9 cellular contexts compared by ENCODE assay signal in the genomic region with DNA sequence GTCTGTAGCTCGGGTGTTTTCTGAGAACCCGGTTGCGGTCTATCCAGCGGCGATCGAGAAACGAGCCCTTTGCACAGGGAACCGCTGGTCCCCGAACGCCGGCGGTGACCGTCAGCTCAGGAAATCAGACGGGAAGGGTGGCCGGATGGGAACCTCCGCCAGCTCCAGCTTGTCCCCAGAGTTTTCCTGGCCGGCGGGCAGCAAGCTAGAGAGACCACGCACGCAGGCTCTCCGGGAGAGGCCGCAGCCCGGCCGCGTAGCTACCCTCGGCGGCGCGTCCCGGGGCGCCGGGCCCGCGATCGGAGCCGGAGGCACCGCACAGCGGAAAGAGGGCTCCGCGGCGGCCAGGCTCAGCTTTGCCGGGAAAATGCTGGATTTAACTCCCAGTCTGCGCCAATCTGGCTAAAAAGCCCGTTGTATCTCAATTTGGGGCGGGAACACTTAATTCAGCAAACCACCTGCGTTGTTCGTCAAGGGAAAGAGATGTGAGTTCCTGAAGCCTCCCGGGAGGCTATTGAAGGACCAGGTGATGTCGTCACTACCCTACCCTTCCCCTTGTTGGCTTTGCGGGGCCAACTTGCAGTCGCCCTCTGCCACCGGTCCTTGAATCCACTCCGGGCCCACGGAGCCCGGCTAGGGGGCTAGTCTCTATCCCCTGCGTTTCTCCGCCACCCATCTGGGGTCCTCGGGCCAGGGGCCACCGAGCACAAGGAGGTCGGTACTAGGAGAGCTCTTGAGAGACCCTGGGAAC. TPM values are rescaled to one million over a fixed set of nuclear protein-coding genes. Genes with fewer than 3 reads are reported as not detected.
DNase-seq lines count a peak whose midpoint lies in the region; ATAC-seq and TF ChIP-seq lines count a peak whose summit lies in the region.
"Had no signal": no experiment of that assay in that cellular context is flagged by ENCODE, and none has a peak within 500 bp of the region (broad histone marks: within the 10 kb centered on the region; RNA-seq: fewer than 3 reads in every experiment).

No MANE protein-coding gene starts in this region.

- H3K4me3 ChIP-seq in SJSA1: peak overlapping the region; percentile 27
- peak overlapping the region; percentile 38 for H3K4me3 ChIP-seq in colonic mucosa

- peak; percentile 67 for DNase-seq in DMS 273 (lab: John Stamatoyannopoulos, UW; ENCODE audit: unreplicated experiment)
- DNase-seq in DMS 273 treated with DMSO at 0.1 percent for 48 hours (lab: John Stamatoyannopoulos, UW): no peak
- DNase-seq in SJSA1 (ENCODE audit: low read depth in 1 of 2, low spot score in 2 of 2): no peak
- peak; percentile 31 for DNase-seq in colonic mucosa
- DNase-seq in left kidney (ENCODE audit: low read depth, low spot score): peak; percentile 69
- DNase-seq in stimulated activated CD8-positive, alpha-beta memory T cell treated with anti-CD3 and anti-CD28 coated beads, Interleukin-4, amount 100 ng/mL, for 48 hours: peak; percentile 47
- no peak for DNase-seq in globus pallidus (ENCODE audit: low spot score)

- H3K27ac ChIP-seq in SJSA1 (no peak overlapping the region), colonic mucosa (peak overlapping the region; percentile 45)
- H3K27ac ChIP-seq: 22Rv1 had no signal

- H3K36me3 ChIP-seq in SJSA1: no peaks in the 10 kb centered on the region
- no peaks in the 10 kb centered on the region for H3K36me3 ChIP-seq in colonic mucosa

- no peaks in the 10 kb centered on the region for H3K9me3 ChIP-seq in SJSA1 (replicated peaks)
- no peaks in the 10 kb centered on the region for H3K9me3 ChIP-seq in colonic mucosa

- H3K4me1 ChIP-seq in SJSA1 (replicated peaks): peaks cover 36% of the 10 kb centered on the region
- H3K4me1 ChIP-seq in colonic mucosa: no peaks in the 10 kb centered on the region

- ATAC-seq in GM18873 (IDR thresholded peaks at IDR 0.05; ENCODE audit: low FRiP score, unreplicated experiment): no peak

- H3K27me3 ChIP-seq in SJSA1 (replicated peaks): no peaks in the 10 kb centered on the region
- H3K27me3 ChIP-seq in colonic mucosa: peaks cover 29% of the 10 kb centered on the region

- H3K9ac ChIP-seq in colonic mucosa (ENCODE audit: low read depth in 2 of 2, low read length in 2 of 2): peak overlapping the region; percentile 38 to 58

- no peak for TF ChIP-seq CTCF in colonic mucosa (IDR thresholded peaks at IDR 0.05)

- intact Hi-C loops in colonic mucosa (cut with DNase I): loop anchor here (2.0 kb wide), 1 partner anchor 177 kb away; no protein-coding TSS in a partner anchor

RNA-seq across cellular contexts. Expression of a gene that starts 0.9 kb away (rescaled TPM):
- 0.55 TPM in 1 of 2 replicates, not detected in the other for total RNA-seq in SJSA1 (2014; rRNA removed; shearing (Covaris generic))
- 1 to 10 TPM in 1 of 2 donors, under 1 TPM in 1; 0.40 to 1.7 TPM for total RNA-seq in colonic mucosa

RNA-seq across cellular contexts. Expression of a gene that starts 43.6 kb away (rescaled TPM):
- total RNA-seq in SJSA1 (2014; rRNA removed; shearing (Covaris generic)): 38.1 and 55.8 TPM in 2 replicates
- total RNA-seq in colonic mucosa: 10 to 100 TPM; 30.4 to 37.8 TPM

Comparison
In these comparisons a context has a peak if more than half of its experiments do, and no peak if none do; other contexts are left out.
1. DNase-seq: peak in DMS 273 (single experiment), colonic mucosa (single experiment), left kidney (single experiment) and stimulated activated CD8-positive, alpha-beta memory T cell treated with anti-CD3 and anti-CD28 coated beads, Interleukin-4, amount 100 ng/mL, for 48 hours (single experiment); none in DMS 273 treated with DMSO at 0.1 percent for 48 hours (single experiment), SJSA1 (0 of 2) and globus pallidus (single experiment).